Comparison of ENCODE assay signal across 23 cellular contexts in the genomic region with DNA sequence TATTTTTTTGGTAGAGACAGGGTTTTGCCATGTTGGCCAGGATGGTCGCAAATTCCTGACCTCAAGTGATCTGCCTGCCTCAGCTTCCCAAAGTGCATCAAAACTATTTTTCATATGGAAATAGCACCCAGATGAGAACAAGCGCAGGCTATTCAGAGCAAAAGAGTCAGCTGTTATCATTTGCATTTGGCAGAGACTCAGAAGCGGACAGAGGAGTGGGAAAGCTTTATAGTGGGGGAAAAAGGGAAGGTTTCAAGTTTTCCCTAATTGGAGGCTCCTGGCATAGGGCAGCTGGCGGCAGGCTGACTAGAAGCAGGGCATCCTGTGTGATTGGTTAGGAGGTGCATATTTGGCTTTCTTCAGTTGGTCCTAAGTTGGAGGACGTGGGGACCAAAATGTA. TPM values are rescaled to one million over a fixed set of nuclear protein-coding genes. Genes with fewer than 3 reads are reported as not detected.
A peak's percentile ranks its signal among the peaks of the same experiment; 100 is the strongest.
DNase-seq lines count a peak whose midpoint lies in the region; ATAC-seq and TF ChIP-seq lines count a peak whose summit lies in the region.
"Had no signal": no experiment of that assay in that cellular context is flagged by ENCODE, and none has a peak within 500 bp of the region (broad histone marks: within the 10 kb centered on the region; RNA-seq: fewer than 3 reads in every experiment).

No MANE protein-coding gene starts in this region.

- H3K27ac ChIP-seq in cingulate gyrus (ENCODE audit: low read depth, low read length) (peak overlapping the region; percentile 30), right atrium auricular region (no peak overlapping the region), A673 (ENCODE audit: low read depth, low read length, poor library complexity, severe bottlenecking) (no peak overlapping the region)
- H3K27ac ChIP-seq: Peyer's patch had no signal

- H3K27me3 ChIP-seq in right atrium auricular region (no peaks in the 10 kb centered on the region), A673 (replicated peaks; ENCODE audit: insufficient read depth, low read depth, low read length, poor library complexity) (no peaks in the 10 kb centered on the region)
- H3K27me3 ChIP-seq: Peyer's patch had no signal

- POLR2A ChIA-PET in A673 (lab: Charles Lee; ENCODE audit: low non-redundant PET), result no interaction called here

- H3K9me3 ChIP-seq in right atrium auricular region, result no peaks in the 10 kb centered on the region
- peaks cover 6% of the 10 kb centered on the region for H3K9me3 ChIP-seq in A673 (ENCODE audit: low read depth, low read length, poor library complexity, severe bottlenecking)
- H3K9me3 ChIP-seq: Peyer's patch had no signal

- H3K4me3 ChIP-seq in right atrium auricular region, result no peak overlapping the region
- H3K4me3 ChIP-seq in A673 (ENCODE audit: low read depth, low read length, poor library complexity, severe bottlenecking), result no peak overlapping the region
- H3K4me3 ChIP-seq: GM23338, K562, Peyer's patch had no signal

- TF ChIP-seq CTCF in right atrium auricular region (IDR thresholded peaks at IDR 0.05) (no peak), A673 (conservative IDR thresholded peaks at IDR 0.05; ENCODE audit: low read depth, low read length) (no peak)

- no peak for ATAC-seq in GM18870 (IDR thresholded peaks at IDR 0.05; ENCODE audit: unreplicated experiment)
- ATAC-seq: GM23338, K562 had no signal

- intact Hi-C loops in A673 (cut with micrococcal nuclease; ENCODE audit: unreplicated experiment), result no loop called here

- peaks cover 6% of the 10 kb centered on the region for H3K36me3 ChIP-seq in right atrium auricular region
- peaks cover 15% of the 10 kb centered on the region for H3K36me3 ChIP-seq in A673 (ENCODE audit: insufficient read depth, low read length, poor library complexity, severe bottlenecking)

- H3K4me1 ChIP-seq in right atrium auricular region (no peaks in the 10 kb centered on the region), A673 (ENCODE audit: insufficient read depth, low read length, poor library complexity, severe bottlenecking) (peaks cover 3% of the 10 kb centered on the region)

- CTCF ChIA-PET in A673 (lab: Charles Lee), result no interaction called here

- peak; percentile 58 for DNase-seq in NCI-H526 treated with DMSO at 0.1 percent for 48 hours (lab: John Stamatoyannopoulos, UW)
- peak; percentile 74 for DNase-seq in medulla oblongata (ENCODE audit: extremely low spot score)
- DNase-seq in superior temporal gyrus (ENCODE audit: extremely low spot score), result peak; percentile 82
- no peak for DNase-seq in right atrium auricular region (ENCODE audit: low spot score)
- DNase-seq in A673 (ENCODE audit: low spot score), result no peak
- DNase-seq: Calu3, DMS79 treated with DMSO at 0.1 percent for 48 hours, GF-D8, H9, HFFc6, Kasumi-1, NCI-H1092 treated with DMSO at 0.1 percent for 48 hours, NCI-H1436, NCI-H187, NCI-H2107, NCI-H524, NCI-H82, Peyer's patch, SHP77 treated with DMSO at 0.1 percent for 48 hours had no signal

- BruUV-seq in A673 (replicated peaks; lab: Mats Ljungman, UMichigan), result no TSS peak

RNA-seq across cellular contexts. Expression of a gene that starts 20.2 kb away (rescaled TPM):
- total RNA-seq in right atrium auricular region (10 to 100 TPM; 54.5 to 80.2 TPM), A673 (2021) (155 and 158 TPM in 2 replicates)

RNA-seq across cellular contexts. Expression of a gene that starts 20.5 kb away (rescaled TPM):
- total RNA-seq in right atrium auricular region (1 to 10 TPM; 2.3 to 3.3 TPM), A673 (2021) (10.1 and 11.6 TPM in 2 replicates)

RNA-seq across cellular contexts. Expression of a gene that starts 43.7 kb away (rescaled TPM):
- total RNA-seq in right atrium auricular region (10 to 100 TPM; 16.8 to 22.0 TPM), A673 (2021) (69.9 and 78.1 TPM in 2 replicates)

Comparison
In these comparisons a context has a peak if more than half of its experiments do, and no peak if none do; other contexts are left out.
1. DNase-seq: peak in NCI-H526 treated with DMSO at 0.1 percent for 48 hours (single experiment), medulla oblongata (single experiment) and superior temporal gyrus (single experiment); none in right atrium auricular region (single experiment) and A673 (single experiment).